In the genomic region with DNA sequence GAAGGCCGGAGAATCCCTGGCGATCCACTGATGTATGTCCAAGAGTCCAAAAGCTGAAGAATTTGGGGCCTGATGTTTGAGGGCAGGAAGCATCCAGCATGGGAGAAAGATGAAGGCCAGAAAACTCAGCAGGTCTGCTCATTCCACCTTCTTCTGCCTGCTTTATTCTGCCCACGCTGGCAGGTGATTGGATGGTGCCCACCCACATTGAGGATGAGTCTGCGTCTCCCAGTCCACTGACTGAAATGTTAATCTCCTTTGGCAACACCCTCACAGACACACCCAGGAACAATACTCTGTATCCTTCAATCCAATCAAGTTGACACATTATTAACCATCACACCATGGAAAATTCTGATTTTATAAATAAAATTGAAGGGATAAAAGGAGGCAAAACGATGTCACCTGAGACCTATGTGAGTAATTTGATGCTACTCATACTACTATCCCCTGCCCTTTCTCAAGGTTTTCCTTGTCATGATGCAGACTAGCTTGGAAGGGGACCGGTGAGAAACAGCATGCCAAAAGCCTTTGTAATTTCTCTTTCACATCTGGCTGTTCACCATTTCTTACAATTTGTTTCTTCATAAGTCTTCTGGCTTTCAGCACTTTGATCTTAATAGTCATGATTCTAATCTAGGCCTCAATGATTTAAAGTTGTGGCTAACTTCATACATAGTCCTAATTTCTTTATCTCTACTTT, we compare ENCODE assay signal across 15 cellular contexts. TPM values are rescaled to one million over a fixed set of nuclear protein-coding genes. Genes with fewer than 3 reads are reported as not detected.
A peak's percentile ranks its signal among the peaks of the same experiment; 100 is the strongest.
DNase-seq lines count a peak whose midpoint lies in the region; ATAC-seq and TF ChIP-seq lines count a peak whose summit lies in the region.
"Had no signal": no experiment of that assay in that cellular context is flagged by ENCODE, and none has a peak within 500 bp of the region (broad histone marks: within the 10 kb centered on the region; RNA-seq: fewer than 3 reads in every experiment).

No MANE protein-coding gene starts in this region.

- intact Hi-C loops in natural killer cell (cut with micrococcal nuclease): no loop called here

- H3K4me3 ChIP-seq in fibroblast of lung (replicated peaks in 1 of 4; ENCODE audit: control extremely low read depth in 1 of 4, insufficient read depth in 1 of 4, low read depth in 3 of 4, low read length in 4 of 4): peak overlapping the region in 1 of 4 experiments; percentile 15
- H3K4me3 ChIP-seq: dorsolateral prefrontal cortex, left lung, SK-N-MC, spleen had no signal

- H3K9ac ChIP-seq in fibroblast of lung (ENCODE audit: insufficient read depth, low read length): no peak overlapping the region

- peak overlapping the region; percentile 95 for H3K27ac ChIP-seq in fibroblast of lung (ENCODE audit: insufficient read depth, low read length)
- H3K27ac ChIP-seq: dorsolateral prefrontal cortex, left lung, neutrophil, SK-N-MC had no signal

- H3K4me1 ChIP-seq in fibroblast of lung (ENCODE audit: control insufficient read depth, extremely low read depth, insufficient read depth, low read length): peaks cover 12% of the 10 kb centered on the region
- H3K4me1 ChIP-seq: left lung, spleen had no signal

- H3K27ac Mint-ChIP-seq in natural killer cell: no peak overlapping the region
- H3K27ac Mint-ChIP-seq: CD4-positive, alpha-beta T cell had no signal

- H3K9me3 Mint-ChIP-seq in natural killer cell: no peaks in the 10 kb centered on the region
- H3K9me3 Mint-ChIP-seq: CD4-positive, alpha-beta T cell had no signal

- H3K27me3 ChIP-seq in fibroblast of lung (ENCODE audit: control insufficient read depth, insufficient read depth, low read length): no peaks in the 10 kb centered on the region
- H3K27me3 ChIP-seq: dorsolateral prefrontal cortex, left lung, neutrophil, spleen had no signal

- H3K36me3 ChIP-seq in fibroblast of lung (ENCODE audit: control insufficient read depth, insufficient read depth, low read length): no peaks in the 10 kb centered on the region
- H3K36me3 ChIP-seq: left lung, neutrophil, spleen had no signal

- H4K20me1 ChIP-seq in fibroblast of lung (ENCODE audit: control insufficient read depth, extremely low read depth, insufficient read depth, low read length): no peaks in the 10 kb centered on the region

- TF ChIP-seq CTCF in fibroblast of lung (conservative IDR thresholded peaks at IDR 0.05 in 1 of 2, IDR thresholded peaks at IDR 0.05 in 1 of 2; ENCODE audit: low read depth in 1 of 2, low read length in 2 of 2): no peak
- TF ChIP-seq CTCF in omental fat pad (IDR thresholded peaks at IDR 0.05): no peak
- TF ChIP-seq CTCF in natural killer cell (IDR thresholded peaks at IDR 0.05): no peak

- ATAC-seq in SK-N-SH treated with all-trans-retinoic acid at 6 μM for 48 hours (peak; percentile 41), omental fat pad (ENCODE audit: low FRiP score) (peak; percentile 21), natural killer cell (no peak)
- ATAC-seq: left lung had no signal

- no peaks in the 10 kb centered on the region for H3K9me3 ChIP-seq in fibroblast of lung (ENCODE audit: control insufficient read depth, insufficient read depth, low read depth, low read length)
- H3K9me3 ChIP-seq: left lung, neutrophil, spleen had no signal

- H2AFZ ChIP-seq in fibroblast of lung (ENCODE audit: low read length): no peak overlapping the region

- peaks cover 3% of the 10 kb centered on the region for H3K79me2 ChIP-seq in fibroblast of lung (ENCODE audit: control insufficient read depth, insufficient read depth, low read length)

- H3K27me3 Mint-ChIP-seq in natural killer cell (ENCODE audit: low read depth in 2 of 2): peaks cover 0 to 3% of the 10 kb centered on the region in 2 donors
- H3K27me3 Mint-ChIP-seq: CD4-positive, alpha-beta T cell had no signal

- H3K36me3 Mint-ChIP-seq in natural killer cell: no peaks in the 10 kb centered on the region

- H3K4me1 Mint-ChIP-seq in natural killer cell: no peaks in the 10 kb centered on the region

- H3K4me3 Mint-ChIP-seq in natural killer cell: no peak overlapping the region
- H3K4me3 Mint-ChIP-seq: CD4-positive, alpha-beta T cell had no signal

- H3K4me2 ChIP-seq in fibroblast of lung (ENCODE audit: extremely low read depth, insufficient read depth, low read length): no peak overlapping the region

- DNase-seq in GM04504 (ENCODE audit: low read depth): peak; percentile 62
- peak; percentile 50 to 79 for DNase-seq in fibroblast of lung (ENCODE audit: low read depth in 2 of 2)
- DNase-seq in omental fat pad (ENCODE audit: low spot score): no peak
- DNase-seq in activated CD4-positive, alpha-beta T cell treated with anti-CD3 and anti-CD28 coated beads for 48 hours: no peak
- DNase-seq in T-helper 1 cell: no peak
- no peak for DNase-seq in cerebellar nuclear complex (lab: John Stamatoyannopoulos, UW)
- no peak for DNase-seq in natural killer cell
- DNase-seq: CD4-positive, alpha-beta T cell; dorsolateral prefrontal cortex; GF-D8; left lung; spleen had no signal

TF ChIP-seq in SK-N-SH treated with all-trans-retinoic acid at 6 μM for 48 hours, 23 proteins besides CTCF, POLR2A, EP300 and RAD21 (continues in another document):
- no peak for TF ChIP-seq PPARA (CRISPR knock-in tag; IDR thresholded peaks at IDR 0.05; ENCODE audit: borderline replicate concordance)
- no peak for TF ChIP-seq ZC3H10 (CRISPR knock-in tag; IDR thresholded peaks at IDR 0.05)
- TF ChIP-seq OSR1 (CRISPR knock-in tag; IDR thresholded peaks at IDR 0.05): no peak
- no peak for TF ChIP-seq ZFP30 (CRISPR knock-in tag; IDR thresholded peaks at IDR 0.05)
- TF ChIP-seq, protein P1, sequence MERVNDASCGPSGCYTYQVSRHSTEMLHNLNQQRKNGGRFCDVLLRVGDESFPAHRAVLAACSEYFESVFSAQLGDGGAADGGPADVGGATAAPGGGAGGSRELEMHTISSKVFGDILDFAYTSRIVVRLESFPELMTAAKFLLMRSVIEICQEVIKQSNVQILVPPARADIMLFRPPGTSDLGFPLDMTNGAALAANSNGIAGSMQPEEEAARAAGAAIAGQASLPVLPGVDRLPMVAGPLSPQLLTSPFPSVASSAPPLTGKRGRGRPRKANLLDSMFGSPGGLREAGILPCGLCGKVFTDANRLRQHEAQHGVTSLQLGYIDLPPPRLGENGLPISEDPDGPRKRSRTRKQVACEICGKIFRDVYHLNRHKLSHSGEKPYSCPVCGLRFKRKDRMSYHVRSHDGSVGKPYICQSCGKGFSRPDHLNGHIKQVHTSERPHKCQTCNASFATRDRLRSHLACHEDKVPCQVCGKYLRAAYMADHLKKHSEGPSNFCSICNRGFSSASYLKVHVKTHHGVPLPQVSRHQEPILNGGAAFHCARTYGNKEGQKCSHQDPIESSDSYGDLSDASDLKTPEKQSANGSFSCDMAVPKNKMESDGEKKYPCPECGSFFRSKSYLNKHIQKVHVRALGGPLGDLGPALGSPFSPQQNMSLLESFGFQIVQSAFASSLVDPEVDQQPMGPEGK (CRISPR knock-in tag; IDR thresholded peaks at IDR 0.05; ENCODE audit: borderline replicate concordance): no peak
- no peak for TF ChIP-seq ARNTL (CRISPR knock-in tag; IDR thresholded peaks at IDR 0.05; ENCODE audit: borderline replicate concordance, low read depth)
- TF ChIP-seq, protein P2, sequence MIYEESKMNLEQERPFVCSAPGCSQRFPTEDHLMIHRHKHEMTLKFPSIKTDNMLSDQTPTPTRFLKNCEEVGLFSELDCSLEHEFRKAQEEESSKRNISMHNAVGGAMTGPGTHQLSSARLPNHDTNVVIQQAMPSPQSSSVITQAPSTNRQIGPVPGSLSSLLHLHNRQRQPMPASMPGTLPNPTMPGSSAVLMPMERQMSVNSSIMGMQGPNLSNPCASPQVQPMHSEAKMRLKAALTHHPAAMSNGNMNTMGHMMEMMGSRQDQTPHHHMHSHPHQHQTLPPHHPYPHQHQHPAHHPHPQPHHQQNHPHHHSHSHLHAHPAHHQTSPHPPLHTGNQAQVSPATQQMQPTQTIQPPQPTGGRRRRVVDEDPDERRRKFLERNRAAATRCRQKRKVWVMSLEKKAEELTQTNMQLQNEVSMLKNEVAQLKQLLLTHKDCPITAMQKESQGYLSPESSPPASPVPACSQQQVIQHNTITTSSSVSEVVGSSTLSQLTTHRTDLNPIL (CRISPR knock-in tag; IDR thresholded peaks at IDR 0.05; ENCODE audit: low read depth): no peak
- TF ChIP-seq, protein P3, sequence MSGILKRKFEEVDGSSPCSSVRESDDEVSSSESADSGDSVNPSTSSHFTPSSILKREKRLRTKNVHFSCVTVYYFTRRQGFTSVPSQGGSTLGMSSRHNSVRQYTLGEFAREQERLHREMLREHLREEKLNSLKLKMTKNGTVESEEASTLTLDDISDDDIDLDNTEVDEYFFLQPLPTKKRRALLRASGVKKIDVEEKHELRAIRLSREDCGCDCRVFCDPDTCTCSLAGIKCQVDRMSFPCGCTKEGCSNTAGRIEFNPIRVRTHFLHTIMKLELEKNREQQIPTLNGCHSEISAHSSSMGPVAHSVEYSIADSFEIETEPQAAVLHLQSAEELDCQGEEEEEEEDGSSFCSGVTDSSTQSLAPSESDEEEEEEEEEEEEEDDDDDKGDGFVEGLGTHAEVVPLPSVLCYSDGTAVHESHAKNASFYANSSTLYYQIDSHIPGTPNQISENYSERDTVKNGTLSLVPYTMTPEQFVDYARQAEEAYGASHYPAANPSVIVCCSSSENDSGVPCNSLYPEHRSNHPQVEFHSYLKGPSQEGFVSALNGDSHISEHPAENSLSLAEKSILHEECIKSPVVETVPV (CRISPR knock-in tag; IDR thresholded peaks at IDR 0.05): no peak
- no peak for TF ChIP-seq ESRRG (CRISPR knock-in tag; IDR thresholded peaks at IDR 0.05)
- TF ChIP-seq ZFP3 (CRISPR knock-in tag; IDR thresholded peaks at IDR 0.05): no peak
- no peak for TF ChIP-seq ISL1 (CRISPR knock-in tag; IDR thresholded peaks at IDR 0.05)
- no peak for TF ChIP-seq SNAI2 (CRISPR knock-in tag; IDR thresholded peaks at IDR 0.05)

RNA-seq across cellular contexts. Expression of a gene that starts 9.7 kb away (rescaled TPM):
- 98.1 and 102 TPM in 2 replicates for total RNA-seq in fibroblast of lung
- polyA plus RNA-seq in fibroblast of lung: 82.2 and 91.3 TPM in 2 replicates
- polyA plus RNA-seq in fibroblast of lung (2012): 86.4 and 90.3 TPM in 2 replicates
- 7.7 and 7.9 TPM in 2 replicates for polyA minus RNA-seq in fibroblast of lung (ENCODE audit: low replicate concordance)
- 100 to 1,000 TPM in 1 of 4 donors, 10 to 100 TPM in 3; 78.5 to 101 (median 86.1) TPM for total RNA-seq in omental fat pad
- 10 to 100 TPM; 33.4 to 37.6 (median 35.5) TPM for total RNA-seq in natural killer cell

RNA-seq across cellular contexts. Expression of a gene that starts 59.0 kb away (rescaled TPM):
- total RNA-seq in fibroblast of lung (12.1 and 27.6 TPM in 2 replicates), omental fat pad (10 to 100 TPM; 21.3 to 48.7 (median 33.6) TPM), natural killer cell (10 to 100 TPM; 59.1 to 85.0 (median 61.9) TPM)
- polyA plus RNA-seq in fibroblast of lung: 22.9 and 24.5 TPM in 2 replicates
- polyA plus RNA-seq in fibroblast of lung (2012): 13.7 and 15.7 TPM in 2 replicates
- polyA minus RNA-seq in fibroblast of lung (ENCODE audit: low replicate concordance): 19.3 and 53.2 TPM in 2 replicates

Comparison
In these comparisons a context has a peak if more than half of its experiments do, and no peak if none do; other contexts are left out.
1. DNase-seq: peak in GM04504 (single experiment) and fibroblast of lung (2 of 2); none in omental fat pad (single experiment), activated CD4-positive, alpha-beta T cell treated with anti-CD3 and anti-CD28 coated beads for 48 hours (single experiment), T-helper 1 cell (0 of 5), cerebellar nuclear complex (0 of 2) and natural killer cell (single experiment).
2. ATAC-seq: peak in SK-N-SH treated with all-trans-retinoic acid at 6 μM for 48 hours (single experiment) and omental fat pad (single experiment); none in natural killer cell (0 of 3).